In the genomic region with DNA sequence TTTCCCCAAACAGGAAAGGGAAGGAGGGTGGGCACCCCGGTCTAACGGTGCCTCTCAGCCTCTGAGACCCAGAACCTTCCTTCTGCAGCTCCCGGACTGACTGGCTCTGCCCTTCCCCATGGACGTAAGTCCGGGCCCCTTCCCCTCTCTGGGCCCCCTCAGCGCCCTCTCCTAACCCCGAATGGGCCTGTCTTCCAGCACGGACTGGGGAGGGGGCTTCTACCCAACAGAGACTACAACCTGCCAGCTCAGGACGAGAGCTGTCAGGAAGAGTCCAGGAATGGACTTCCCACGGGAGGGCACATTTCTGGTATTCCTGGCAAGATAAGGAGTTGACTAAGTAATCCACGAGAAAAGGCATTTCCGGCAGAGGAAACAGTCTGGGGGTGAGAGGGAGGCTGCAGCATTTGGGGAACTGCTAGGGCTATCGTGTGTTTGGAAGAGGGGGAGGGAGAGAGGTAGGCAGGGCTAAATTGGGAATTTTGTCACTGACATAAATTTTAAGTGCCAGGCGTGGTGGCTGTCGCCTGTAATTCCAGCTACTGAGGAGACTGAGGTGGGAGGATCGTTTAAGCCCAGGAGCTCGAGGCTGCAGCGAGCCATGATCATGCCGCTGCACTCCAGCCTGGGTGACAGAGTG, we compare ENCODE assay signal across 1 cellular context.
TF ChIP-seq lines count a peak whose summit lies in the region.

No MANE protein-coding gene starts in this region.

TF ChIP-seq in GM12878, 131 proteins besides CTCF, POLR2A, EP300 and RAD21:
- TF ChIP-seq CHD2 (IDR thresholded peaks at IDR 0.05; ENCODE audit: borderline replicate concordance, low read depth, low read length) (no peak), ZSCAN29 (IDR thresholded peaks at IDR 0.05) (no peak), POLR2AphosphoS5 (IDR thresholded peaks at IDR 0.05; ENCODE audit: low read length) (no peak), IKZF1 (conservative IDR thresholded peaks at IDR 0.05) (0 out of 2 replicates have a peak, but pooled peaks have one; percentile 6)
TF ChIP-seq in GM12878: peak in this region for 1.
